ENCODE assay signal across 21 cellular contexts in the genomic region with DNA sequence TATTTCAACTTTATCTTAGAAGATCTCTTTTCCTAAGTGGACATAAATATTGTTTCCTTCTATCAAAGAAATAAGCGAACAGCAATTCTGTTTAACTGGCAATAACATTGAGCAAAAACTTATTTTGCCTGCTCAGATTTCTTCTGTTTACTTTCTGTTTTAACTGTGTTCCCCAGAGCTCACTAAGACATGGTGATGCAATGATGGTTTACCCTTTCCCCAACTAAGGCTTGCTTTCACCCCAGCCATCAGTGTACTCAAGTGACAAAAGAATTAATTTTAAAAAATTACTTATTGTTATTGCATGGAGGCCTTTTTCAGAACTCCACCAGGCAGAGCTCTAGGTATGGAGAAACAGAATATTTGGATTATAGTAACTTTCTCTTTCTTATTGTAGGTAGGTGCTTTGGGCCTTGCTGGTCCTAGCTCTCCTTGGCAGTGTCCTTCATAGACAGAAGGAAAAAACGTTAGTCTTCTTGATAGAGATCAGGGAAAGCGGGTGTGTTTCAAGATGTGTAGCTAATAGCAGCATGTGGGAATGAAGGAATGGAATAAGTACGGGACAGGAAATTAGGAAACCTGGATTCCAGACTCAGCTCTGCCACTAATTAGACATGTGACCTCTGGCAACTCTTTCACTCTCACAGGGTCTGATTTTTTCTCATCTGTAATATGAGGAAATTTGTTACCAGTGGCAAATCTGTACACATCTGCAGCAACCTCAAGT. TPM values are rescaled to one million over a fixed set of nuclear protein-coding genes. Genes with fewer than 3 reads are reported as not detected.
A peak's percentile ranks its signal among the peaks of the same experiment; 100 is the strongest.
DNase-seq lines count a peak whose midpoint lies in the region; ATAC-seq and TF ChIP-seq lines count a peak whose summit lies in the region.
"Had no signal": no experiment of that assay in that cellular context is flagged by ENCODE, and none has a peak within 500 bp of the region (broad histone marks: within the 10 kb centered on the region; RNA-seq: fewer than 3 reads in every experiment).

No MANE protein-coding gene starts in this region.

- H3K9ac ChIP-seq in liver (ENCODE audit: low read depth in 1 of 2, low read length in 2 of 2): no peak overlapping the region
- H3K9ac ChIP-seq: KMS-11 had no signal

- H3K36me3 ChIP-seq in liver (ENCODE audit: control insufficient read depth in 4 of 4, insufficient read depth in 3 of 4, low read depth in 1 of 4, low read length in 3 of 4) (no peaks in the 10 kb centered on the region), aorta (ENCODE audit: control insufficient read depth in 1 of 2, insufficient read depth in 2 of 2, low read length in 1 of 2) (no peaks in the 10 kb centered on the region)
- H3K36me3 ChIP-seq: heart left ventricle, thyroid gland had no signal

- H3K4me3 Mint-ChIP-seq in MCF 10A (ENCODE audit: unreplicated experiment): no peak overlapping the region
- H3K4me3 Mint-ChIP-seq: H9 had no signal

- H3K4me1 Mint-ChIP-seq in MCF 10A (ENCODE audit: insufficient read depth, unreplicated experiment): peaks cover 6% of the 10 kb centered on the region
- H3K4me1 Mint-ChIP-seq: H9 had no signal

- ATAC-seq in aorta (ENCODE audit: low FRiP score): peak; percentile 59
- no peak for ATAC-seq in activated naive CD4-positive, alpha-beta T cell treated with anti-CD3 and anti-CD28 coated beads, Interleukin-2, amount 50 U/mL, for 72 hours
- ATAC-seq in GM21528 (IDR thresholded peaks at IDR 0.05; ENCODE audit: low FRiP score, unreplicated experiment): no peak

- H3K27me3 Mint-ChIP-seq in MCF 10A (ENCODE audit: insufficient read depth, unreplicated experiment): no peaks in the 10 kb centered on the region

- H3K27ac Mint-ChIP-seq in MCF 10A (ENCODE audit: low read depth, unreplicated experiment): peak overlapping the region; percentile 1
- no peak overlapping the region for H3K27ac Mint-ChIP-seq in activated naive CD4-positive, alpha-beta T cell treated with anti-CD3 and anti-CD28 coated beads, Interleukin-2, amount 50 U/mL, for 72 hours
- H3K27ac Mint-ChIP-seq: H9 had no signal

- intact Hi-C loops in MCF 10A (cut with micrococcal nuclease): no loop called here
- intact Hi-C loops in aorta (cut with DNase I): no loop called here

- H3K27ac ChIP-seq in liver (ENCODE audit: low read depth in 1 of 2, low read length in 2 of 2) (no peak overlapping the region), aorta (ENCODE audit: low read depth in 1 of 2, low read length in 2 of 2) (no peak overlapping the region)
- H3K27ac ChIP-seq: 22Rv1, KMS-11, thyroid gland had no signal

- WGBS in liver: 80% methylated on average over 4 of the region's 4 CpGs
- WGBS in aorta, 2 donors: 76 to 80% methylated on average over 4 of the region's 4 CpGs

- H3K4me3 ChIP-seq in liver (ENCODE audit: low read depth in 1 of 3, low read length in 3 of 3) (no peak overlapping the region), aorta (ENCODE audit: low read length in 2 of 2) (no peak overlapping the region)
- H3K4me3 ChIP-seq: heart left ventricle, thyroid gland had no signal

- no peaks in the 10 kb centered on the region for H3K4me1 ChIP-seq in liver (ENCODE audit: control insufficient read depth in 4 of 4, insufficient read depth in 4 of 4, low read length in 3 of 4)
- H3K4me1 ChIP-seq in aorta (ENCODE audit: control insufficient read depth in 1 of 2, insufficient read depth in 2 of 2, low read length in 2 of 2): no peaks in the 10 kb centered on the region
- H3K4me1 ChIP-seq: thyroid gland had no signal

- H3K27me3 ChIP-seq in liver (ENCODE audit: control insufficient read depth in 4 of 4, insufficient read depth in 4 of 4, low read length in 3 of 4) (no peaks in the 10 kb centered on the region), aorta (ENCODE audit: control insufficient read depth in 1 of 2, insufficient read depth in 2 of 2, low read length in 1 of 2) (no peaks in the 10 kb centered on the region)
- H3K27me3 ChIP-seq: heart left ventricle, thyroid gland had no signal

- H3K9me3 ChIP-seq in liver (ENCODE audit: control insufficient read depth in 4 of 4, low read length in 3 of 4): no peaks in the 10 kb centered on the region
- no peaks in the 10 kb centered on the region for H3K9me3 ChIP-seq in aorta (ENCODE audit: control insufficient read depth, low read length)
- H3K9me3 ChIP-seq: thyroid gland had no signal

- peaks cover 7% of the 10 kb centered on the region for H3K36me3 Mint-ChIP-seq in MCF 10A (ENCODE audit: insufficient read depth, unreplicated experiment)
- H3K36me3 Mint-ChIP-seq in activated naive CD4-positive, alpha-beta T cell treated with anti-CD3 and anti-CD28 coated beads, Interleukin-2, amount 50 U/mL, for 72 hours: no peaks in the 10 kb centered on the region

- TF ChIP-seq CTCF in MCF 10A (IDR thresholded peaks at IDR 0.05; ENCODE audit: unreplicated experiment) (no peak), liver (IDR thresholded peaks at IDR 0.05; ENCODE audit: low read depth, low read length, missing input control) (no peak)

- CTCF ChIA-PET in MCF 10A (lab: Yijun Ruan, JAX): no interaction called here

- TF ChIP-seq RAD21 in liver (IDR thresholded peaks at IDR 0.05): no peak

- DNase-seq in NOMO-1 treated with DMSO at 0.1 percent for 48 hours (lab: John Stamatoyannopoulos, UW; ENCODE audit: unreplicated experiment): peak; percentile 7
- DNase-seq in NOMO-1 treated with dmso at 0.1 percent for 144 hours (lab: John Stamatoyannopoulos, UW; ENCODE audit: unreplicated experiment): no peak
- DNase-seq in MCF 10A (ENCODE audit: unreplicated experiment): peak; percentile 30
- DNase-seq in aorta: no peak
- no peak for DNase-seq in activated CD4-positive, CD25-positive, alpha-beta regulatory T cell (lab: John Stamatoyannopoulos, UW)
- DNase-seq in activated naive CD4-positive, alpha-beta T cell treated with anti-CD3 and anti-CD28 coated beads, Interleukin-2, amount 50 U/mL, for 72 hours (ENCODE audit: low spot score in 2 of 2): no peak
- DNase-seq: activated CD4-positive, alpha-beta T cell treated with anti-CD3 and anti-CD28 coated beads, Interleukin-2, amount 50 U/mL, for 4 hours; activated T-cell treated with anti-CD3 and anti-CD28 coated beads, Interleukin-2, amount 50 U/mL, for 48 hours; COR-L47; H9; heart left ventricle; kidney; NCI-H1930; NCI-H526; stimulated activated CD4-positive, alpha-beta T cell treated with anti-CD3 and anti-CD28 coated beads, Interleukin-2, amount 100 ng/mL, for 24 hours; stimulated activated CD8-positive, alpha-beta memory T cell treated with anti-CD3 and anti-CD28 coated beads, Interleukin-4, amount 100 ng/mL, for 48 hours; thyroid gland had no signal

- H3K9me3 Mint-ChIP-seq in MCF 10A (ENCODE audit: unreplicated experiment): no peaks in the 10 kb centered on the region
- peaks cover 0 to 8% of the 10 kb centered on the region in 2 donors for H3K9me3 Mint-ChIP-seq in activated naive CD4-positive, alpha-beta T cell treated with anti-CD3 and anti-CD28 coated beads, Interleukin-2, amount 50 U/mL, for 72 hours

- POLR2A ChIA-PET in MCF 10A (lab: Yijun Ruan, JAX): interaction anchor here (0.7 to 2.3 kb wide), 3 partner anchors 15 to 116 kb away, joined by 3 to 9 read pairs (median 3); a partner anchor contains a TSS

- no TSS peak for BruUV-seq in MCF 10A (replicated peaks; lab: Mats Ljungman, UMichigan)

TF ChIP-seq in liver, 16 proteins besides CTCF, POLR2A, EP300 and RAD21:
- TF ChIP-seq, protein P1, sequence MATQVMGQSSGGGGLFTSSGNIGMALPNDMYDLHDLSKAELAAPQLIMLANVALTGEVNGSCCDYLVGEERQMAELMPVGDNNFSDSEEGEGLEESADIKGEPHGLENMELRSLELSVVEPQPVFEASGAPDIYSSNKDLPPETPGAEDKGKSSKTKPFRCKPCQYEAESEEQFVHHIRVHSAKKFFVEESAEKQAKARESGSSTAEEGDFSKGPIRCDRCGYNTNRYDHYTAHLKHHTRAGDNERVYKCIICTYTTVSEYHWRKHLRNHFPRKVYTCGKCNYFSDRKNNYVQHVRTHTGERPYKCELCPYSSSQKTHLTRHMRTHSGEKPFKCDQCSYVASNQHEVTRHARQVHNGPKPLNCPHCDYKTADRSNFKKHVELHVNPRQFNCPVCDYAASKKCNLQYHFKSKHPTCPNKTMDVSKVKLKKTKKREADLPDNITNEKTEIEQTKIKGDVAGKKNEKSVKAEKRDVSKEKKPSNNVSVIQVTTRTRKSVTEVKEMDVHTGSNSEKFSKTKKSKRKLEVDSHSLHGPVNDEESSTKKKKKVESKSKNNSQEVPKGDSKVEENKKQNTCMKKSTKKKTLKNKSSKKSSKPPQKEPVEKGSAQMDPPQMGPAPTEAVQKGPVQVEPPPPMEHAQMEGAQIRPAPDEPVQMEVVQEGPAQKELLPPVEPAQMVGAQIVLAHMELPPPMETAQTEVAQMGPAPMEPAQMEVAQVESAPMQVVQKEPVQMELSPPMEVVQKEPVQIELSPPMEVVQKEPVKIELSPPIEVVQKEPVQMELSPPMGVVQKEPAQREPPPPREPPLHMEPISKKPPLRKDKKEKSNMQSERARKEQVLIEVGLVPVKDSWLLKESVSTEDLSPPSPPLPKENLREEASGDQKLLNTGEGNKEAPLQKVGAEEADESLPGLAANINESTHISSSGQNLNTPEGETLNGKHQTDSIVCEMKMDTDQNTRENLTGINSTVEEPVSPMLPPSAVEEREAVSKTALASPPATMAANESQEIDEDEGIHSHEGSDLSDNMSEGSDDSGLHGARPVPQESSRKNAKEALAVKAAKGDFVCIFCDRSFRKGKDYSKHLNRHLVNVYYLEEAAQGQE (IDR thresholded peaks at IDR 0.05): no peak
- TF ChIP-seq FOXA2 (IDR thresholded peaks at IDR 0.05) (no peak), HNF4A (conservative IDR thresholded peaks at IDR 0.05) (no peak)
- TF ChIP-seq, protein P2, sequence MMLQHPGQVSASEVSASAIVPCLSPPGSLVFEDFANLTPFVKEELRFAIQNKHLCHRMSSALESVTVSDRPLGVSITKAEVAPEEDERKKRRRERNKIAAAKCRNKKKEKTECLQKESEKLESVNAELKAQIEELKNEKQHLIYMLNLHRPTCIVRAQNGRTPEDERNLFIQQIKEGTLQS (IDR thresholded peaks at IDR 0.05): peak; percentile 22

RNA-seq across cellular contexts. Expression of a gene that starts 14.6 kb away (rescaled TPM):
- total RNA-seq in MCF 10A (2022): 16.3 and 18.3 TPM in 2 replicates
- total RNA-seq in liver: 10 to 100 TPM in 1 of 2 donors, 1 to 10 TPM in 1; 8.5 to 14.3 TPM
- polyA plus RNA-seq in liver: 1 to 10 TPM; 1.3 to 1.8 TPM
- 10 to 100 TPM; 21.1 to 29.8 TPM for total RNA-seq in aorta
- 1 to 10 TPM; 1.1 to 6.0 TPM for polyA plus RNA-seq in aorta
- total RNA-seq in activated naive CD4-positive, alpha-beta T cell treated with anti-CD3 and anti-CD28 coated beads, Interleukin-2, amount 50 U/mL, for 72 hours: 10 to 100 TPM; 35.3 to 50.1 TPM

Comparison
In these comparisons a context has a peak if more than half of its experiments do, and no peak if none do; other contexts are left out.
1. DNase-seq: peak in NOMO-1 treated with DMSO at 0.1 percent for 48 hours (single experiment) and MCF 10A (single experiment); none in NOMO-1 treated with dmso at 0.1 percent for 144 hours (single experiment), aorta (0 of 2), activated CD4-positive, CD25-positive, alpha-beta regulatory T cell (0 of 4) and activated naive CD4-positive, alpha-beta T cell treated with anti-CD3 and anti-CD28 coated beads, Interleukin-2, amount 50 U/mL, for 72 hours (0 of 2).